ENCODE assay signal across 8 cellular contexts in genomic region chr12:103799504-103800251, GRCh38. TPM values are rescaled to one million over a fixed set of nuclear protein-coding genes. Genes with fewer than 3 reads are reported as not detected.
DNase-seq lines count a peak whose midpoint lies in the region; ATAC-seq, FAIRE-seq and TF ChIP-seq lines count a peak whose summit lies in the region.

No MANE protein-coding gene starts in this region.

- no peaks in the 10 kb centered on the region for H3K27me3 ChIP-seq in H1 (replicated peaks in 1 of 4; ENCODE audit: control insufficient read depth in 3 of 4, extremely low read depth in 1 of 4, insufficient read depth in 3 of 4, low read length in 3 of 4)

- no peak for FAIRE-seq in H1 (lab: Jason Lieb, UNC)
- FAIRE-seq in GM12891 (lab: Jason Lieb, UNC): no peak

- TF ChIP-seq RAD21 in H1 (IDR thresholded peaks at IDR 0.05 in 1 of 2, conservative IDR thresholded peaks at IDR 0.05 in 1 of 2; ENCODE audit: low read depth in 2 of 2, low read length in 2 of 2): no peak

- H2BK15ac ChIP-seq in H1 (ENCODE audit: low read length): peak overlapping the region; percentile 40; the same call in 1 of the 2 replicates

- H3K9me3 ChIP-seq in H1 (ENCODE audit: insufficient read depth in 2 of 2, low read depth in 1 of 2, low read length in 1 of 2): no peaks in the 10 kb centered on the region

- no peak overlapping the region for H2BK120ac ChIP-seq in H1 (replicated peaks; ENCODE audit: low read depth, low read length)

- TF ChIP-seq CTCF in H1 (IDR thresholded peaks at IDR 0.05; ENCODE audit: control extremely low read depth in 1 of 3, insufficient read depth in 1 of 3, low read depth in 1 of 3, low read length in 3 of 3): no peak
- no peak for TF ChIP-seq CTCF in nephron progenitor cell (IDR thresholded peaks at IDR 0.05)

- H3K36me3 Mint-ChIP-seq in nephron progenitor cell (ENCODE audit: low read depth): peaks cover 54% of the 10 kb centered on the region

- no peak for TF ChIP-seq EP300 in H1 (IDR thresholded peaks at IDR 0.05; ENCODE audit: borderline replicate concordance in 1 of 2, low read depth in 2 of 2, low read length in 2 of 2)

- H3K79me2 ChIP-seq in H1 (ENCODE audit: control insufficient read depth in 1 of 2, insufficient read depth in 2 of 2, low read length in 2 of 2): no peaks in the 10 kb centered on the region

- no peak overlapping the region for H3K18ac ChIP-seq in H1 (ENCODE audit: extremely low read depth, low read length)

- no peaks in the 10 kb centered on the region for H3K79me1 ChIP-seq in H1 (ENCODE audit: low read depth, low read length)

- no peaks in the 10 kb centered on the region for H3K23me2 ChIP-seq in H1 (ENCODE audit: low read depth, low read length)

- peak overlapping the region; percentile 77 for H3K27ac Mint-ChIP-seq in nephron progenitor cell

- no peak overlapping the region for H2BK5ac ChIP-seq in H1 (ENCODE audit: low read depth, low read length)

- H4K20me1 ChIP-seq in H1 (replicated peaks in 1 of 2; ENCODE audit: control insufficient read depth in 1 of 2, insufficient read depth in 2 of 2, low read length in 2 of 2): peaks cover 0 to 3% of the 10 kb centered on the region in 2 experiments

- no peak overlapping the region for H3K4ac ChIP-seq in H1 (replicated peaks; ENCODE audit: insufficient read length, low read depth, low read length)

- no peak overlapping the region for H4K8ac ChIP-seq in H1 (ENCODE audit: extremely low read depth, insufficient read depth, low read length)

- no peak overlapping the region for H3K4me3 Mint-ChIP-seq in nephron progenitor cell

- H3K4me1 ChIP-seq in H1 (replicated peaks in 1 of 4; ENCODE audit: control insufficient read depth in 3 of 4, insufficient read depth in 4 of 4, low read length in 3 of 4): peaks cover 0 to 8% (median 2%) of the 10 kb centered on the region in 4 experiments; a peak in 4 of 7 replicates

- H2AK5ac ChIP-seq in H1 (ENCODE audit: low read depth, low read length): no peak overlapping the region

- H4K91ac ChIP-seq in H1 (replicated peaks; ENCODE audit: insufficient read length, low read length): no peak overlapping the region

- no peaks in the 10 kb centered on the region for H3K27me3 Mint-ChIP-seq in nephron progenitor cell (ENCODE audit: low read depth, poor library complexity)

- H2BK12ac ChIP-seq in H1 (ENCODE audit: low read depth, low read length): no peak overlapping the region; the same call in 1 of the 2 replicates

- H3K9me3 Mint-ChIP-seq in nephron progenitor cell: no peaks in the 10 kb centered on the region

- no peak overlapping the region for H3K56ac ChIP-seq in H1 (replicated peaks; ENCODE audit: insufficient read length, low read depth, low read length)

- peaks cover 0 to 10% (median 1%) of the 10 kb centered on the region in 4 experiments; a peak in 4 of 8 replicates for H3K36me3 ChIP-seq in H1 (ENCODE audit: control insufficient read depth in 2 of 4, insufficient read depth in 4 of 4, low read length in 3 of 4)

- no peak overlapping the region for H3K14ac ChIP-seq in H1 (ENCODE audit: insufficient read length)

- H3K9ac ChIP-seq in H1 (replicated peaks in 1 of 4; ENCODE audit: extremely low read depth in 1 of 4, low read depth in 3 of 4, low read length in 3 of 4): no peak overlapping the region

- H2AFZ ChIP-seq in H1 (ENCODE audit: low read length): no peak overlapping the region

- no peak for ATAC-seq in HG02798 (IDR thresholded peaks at IDR 0.05; ENCODE audit: poor library complexity, unreplicated experiment)
- no peak for ATAC-seq in HG03045 (IDR thresholded peaks at IDR 0.05; ENCODE audit: unreplicated experiment)

- H2BK20ac ChIP-seq in H1 (ENCODE audit: low read length): no peak overlapping the region

- CTCF ChIA-PET in H1 (lab: Charles Lee; ENCODE audit: partially characterized antibody): interaction anchor here (1.2 kb wide), 1 partner anchor 8 kb away, joined by 3 read pairs; no protein-coding TSS in a partner anchor

- H3K4me2 ChIP-seq in H1 (ENCODE audit: insufficient read depth in 1 of 2, low read depth in 2 of 2, low read length in 2 of 2): no peak overlapping the region

- WGBS in H1 (ENCODE audit: extremely low coverage in 1 of 2, insufficient coverage in 1 of 2, insufficient read length in 1 of 2, insufficient replicate concordance in 2 of 2, low coverage in 1 of 2, low lambda C conversion rate in 2 of 2, missing lambda C conversion rate in 1 of 2), 2 experiments: 80% methylated on average over 10 of the region's 10 CpGs; no CpG with 5 or more reads in 1 of the 2 experiments

- DNase-seq in ELR (ENCODE audit: low read depth): peak; percentile 39
- peak; percentile 21 for DNase-seq in NCI-H460 (ENCODE audit: extremely low read depth, low read depth)
- DNase-seq in H1 (ENCODE audit: low read depth in 1 of 2, low spot score in 2 of 2): no peak
- no peak for DNase-seq in nephron progenitor cell
- no peak for DNase-seq in GM12891 (ENCODE audit: insufficient read length, low spot score)
- DNase-seq in NCI-H82 (lab: John Stamatoyannopoulos, UW): no peak

- no peak overlapping the region for H3K27ac ChIP-seq in H1 (ENCODE audit: low read depth, low read length)

- no peak overlapping the region for H4K5ac ChIP-seq in H1 (ENCODE audit: insufficient read length, low read depth, low read length)

- peaks cover 12% of the 10 kb centered on the region for H3K4me1 Mint-ChIP-seq in nephron progenitor cell

- POLR2A ChIA-PET in H1 (lab: Charles Lee; ENCODE audit: partially characterized antibody): no interaction called here

- H3K4me3 ChIP-seq in H1 (ENCODE audit: extremely low read depth in 1 of 4, insufficient read depth in 2 of 4, low read depth in 3 of 4, low read length in 4 of 4): no peak overlapping the region

- TF ChIP-seq POLR2A in H1 (IDR thresholded peaks at IDR 0.05; ENCODE audit: control extremely low read depth in 1 of 2, low read depth in 2 of 2, low read length in 2 of 2): no peak
- no peak for TF ChIP-seq POLR2A in GM12891 (IDR thresholded peaks at IDR 0.05; ENCODE audit: low read depth, low read length)

- no peak overlapping the region for H3K23ac ChIP-seq in H1 (ENCODE audit: insufficient read length)

TF ChIP-seq in H1, 55 proteins besides CTCF, POLR2A, EP300 and RAD21 (continues in another document):
- peak; percentile 84 for TF ChIP-seq CEBPB (IDR thresholded peaks at IDR 0.05; ENCODE audit: low read depth, low read length)

TF ChIP-seq in GM12891, 5 proteins besides CTCF, POLR2A, EP300 and RAD21:
- TF ChIP-seq POU2F2 (IDR thresholded peaks at IDR 0.05; ENCODE audit: low read depth, low read length) (no peak), PAX5 (IDR thresholded peaks at IDR 0.05; ENCODE audit: insufficient read depth, low read length, severe bottlenecking) (no peak), TAF1 (IDR thresholded peaks at IDR 0.05; ENCODE audit: low read depth, low read length) (no peak), POLR2AphosphoS5 (IDR thresholded peaks at IDR 0.05; ENCODE audit: low read depth, low read length) (no peak), SPI1 (IDR thresholded peaks at IDR 0.05; ENCODE audit: low read depth, low read length) (no peak)

RNA-seq across cellular contexts. Expression of gene NT5DC3, which starts 41.4 kb away (rescaled TPM):
- total RNA-seq in NCI-H460 (2014; rRNA removed; shearing (Covaris generic)): 11.2 and 15.1 TPM in 2 replicates
- polyA plus RNA-seq in NCI-H460 (2014; cell fraction: nucleus; rRNA removed): 13.5 and 14.4 TPM in 2 replicates
- 11.9 and 14.8 TPM in 2 replicates for total RNA-seq in H1 (2021; fragmentation: NEBNext Ultra II Directional; extraction: Animal tissue kit (Norgen Biotek cat#: 25700))
- polyA plus RNA-seq in H1 (2011; rRNA removed): 4.1 and 5.4 TPM in 2 replicates
- 4.9 TPM for polyA plus RNA-seq in H1 (2011; cell fraction: cytosol; rRNA removed)
- polyA plus RNA-seq in H1 (2011; cell fraction: nucleus; rRNA removed): 5.4 TPM
- 5.2 to 8.3 TPM (median 6.4 TPM) in 4 replicates for polyA plus RNA-seq in H1 (2012, experiment 1 of 2)
- polyA plus RNA-seq in H1 (2012, experiment 2 of 2): 0.63 TPM
- 4.5 TPM for polyA plus RNA-seq in H1 (2013, experiment 1 of 2)
- 4.9 TPM for polyA plus RNA-seq in H1 (2013, experiment 2 of 2)
- 8.4 and 9.0 TPM in 2 replicates for polyA minus RNA-seq in H1 (2011; rRNA and poly(A)+ RNA removed)
- polyA minus RNA-seq in H1 (2011; cell fraction: cytosol; rRNA and poly(A)+ RNA removed): 5.0 TPM
- 9.2 TPM for polyA minus RNA-seq in H1 (2011; cell fraction: nucleus; rRNA and poly(A)+ RNA removed)
- polyA plus RNA-seq in GM12891 (2012; ENCODE audit: low read depth, missing spikeins): 1.4 TPM

Comparison
In these comparisons a context has a peak if more than half of its experiments do, and no peak if none do; other contexts are left out.
1. DNase-seq: peak in ELR (single experiment) and NCI-H460 (single experiment); none in H1 (0 of 2), nephron progenitor cell (single experiment), GM12891 (single experiment) and NCI-H82 (single experiment).